Comparison of ENCODE assay signal across 1 cellular context in genomic region chr19:40119380-40119779, GRCh38.
A peak's percentile ranks its signal among the peaks of the same experiment; 100 is the strongest.
TF ChIP-seq lines count a peak whose summit lies in the region.

No MANE protein-coding gene starts in this region.

TF ChIP-seq in HepG2, 621 proteins besides CTCF, POLR2A, EP300 and RAD21 (continues in another document):
- no peak for TF ChIP-seq USF2 (IDR thresholded peaks at IDR 0.05; ENCODE audit: low read depth, low read length)
- TF ChIP-seq USF2 (CRISPR knock-in tag; IDR thresholded peaks at IDR 0.05; ENCODE audit: borderline replicate concordance) = no peak
- no peak for TF ChIP-seq THAP7 (CRISPR knock-in tag; IDR thresholded peaks at IDR 0.05)
- no peak for TF ChIP-seq PHF20 (CRISPR knock-in tag; IDR thresholded peaks at IDR 0.05)
- TF ChIP-seq KMT2A (CRISPR knock-in tag; IDR thresholded peaks at IDR 0.05) = no peak
- TF ChIP-seq TGIF2 (CRISPR knock-in tag; IDR thresholded peaks at IDR 0.05) = no peak
- no peak for TF ChIP-seq ZNF850 (CRISPR knock-in tag; conservative IDR thresholded peaks at IDR 0.05)
- TF ChIP-seq ZNF451 (CRISPR knock-in tag; IDR thresholded peaks at IDR 0.05) = no peak
- TF ChIP-seq ZSCAN9 (CRISPR knock-in tag; IDR thresholded peaks at IDR 0.05; ENCODE audit: borderline replicate concordance) = no peak
- TF ChIP-seq TFDP1 (CRISPR knock-in tag; IDR thresholded peaks at IDR 0.05; ENCODE audit: borderline replicate concordance) = no peak
- no peak for TF ChIP-seq U2AF1 (optimal IDR thresholded peaks at IDR 0.05; ENCODE audit: low read depth, low read length)
- TF ChIP-seq MXD4 (CRISPR knock-in tag; IDR thresholded peaks at IDR 0.05) = no peak
- TF ChIP-seq ZFYVE20 (CRISPR knock-in tag; IDR thresholded peaks at IDR 0.05; ENCODE audit: borderline replicate concordance, low read depth) = no peak
- TF ChIP-seq HNRNPUL1 (IDR thresholded peaks at IDR 0.05; ENCODE audit: low read depth, low read length) = no peak
- TF ChIP-seq SRSF9 (IDR thresholded peaks at IDR 0.05; ENCODE audit: borderline replicate concordance, insufficient read depth, low read depth, low read length, poor library complexity, severe bottlenecking) = no peak
- no peak; the same call in 1 of the 2 replicates for TF ChIP-seq PAXIP1 (CRISPR knock-in tag; conservative IDR thresholded peaks at IDR 0.05)
- no peak for TF ChIP-seq KDM3A (CRISPR knock-in tag; IDR thresholded peaks at IDR 0.05; ENCODE audit: low read depth)
- peak; percentile 77 for TF ChIP-seq SP5 (CRISPR knock-in tag; IDR thresholded peaks at IDR 0.05; ENCODE audit: borderline replicate concordance, low read depth)
- no peak for TF ChIP-seq ZNF18 (CRISPR knock-in tag; IDR thresholded peaks at IDR 0.05; ENCODE audit: insufficient replicate concordance)
- TF ChIP-seq SP1 (IDR thresholded peaks at IDR 0.05) = no peak
- TF ChIP-seq SP1 (CRISPR knock-in tag; IDR thresholded peaks at IDR 0.05) = no peak
- TF ChIP-seq FLYWCH1 (CRISPR knock-in tag; IDR thresholded peaks at IDR 0.05) = no peak
- TF ChIP-seq NR2F1 (CRISPR knock-in tag; IDR thresholded peaks at IDR 0.05) = peak in 1 of 2 experiments; percentile 61; a peak in 1 of 4 replicates
- peak; percentile 43; the same call in 1 of the 2 replicates for TF ChIP-seq HMG20A (CRISPR knock-in tag; IDR thresholded peaks at IDR 0.05; ENCODE audit: borderline replicate concordance)
- peak; percentile 50 for TF ChIP-seq ZBTB40 (IDR thresholded peaks at IDR 0.05)
- TF ChIP-seq ZBTB40 (CRISPR knock-in tag; IDR thresholded peaks at IDR 0.05) = no peak
- TF ChIP-seq ATM (IDR thresholded peaks at IDR 0.05; ENCODE audit: borderline replicate concordance) = no peak
- TF ChIP-seq RFX3 (CRISPR knock-in tag; IDR thresholded peaks at IDR 0.05) = no peak
- no peak for TF ChIP-seq ZFP36L1 (CRISPR knock-in tag; IDR thresholded peaks at IDR 0.05)
- TF ChIP-seq TCF7 (IDR thresholded peaks at IDR 0.05; ENCODE audit: low read depth) = peak; percentile 63
- no peak for TF ChIP-seq ZBTB49 (CRISPR knock-in tag; IDR thresholded peaks at IDR 0.05; ENCODE audit: borderline replicate concordance)
- TF ChIP-seq ZBTB10 (CRISPR knock-in tag; IDR thresholded peaks at IDR 0.05; ENCODE audit: borderline replicate concordance) = no peak; the same call in 1 of the 2 replicates
- no peak for TF ChIP-seq TFAP4 (IDR thresholded peaks at IDR 0.05; ENCODE audit: borderline replicate concordance, low read depth)
